ENCODE assay signal across 17 cellular contexts in the genomic region with DNA sequence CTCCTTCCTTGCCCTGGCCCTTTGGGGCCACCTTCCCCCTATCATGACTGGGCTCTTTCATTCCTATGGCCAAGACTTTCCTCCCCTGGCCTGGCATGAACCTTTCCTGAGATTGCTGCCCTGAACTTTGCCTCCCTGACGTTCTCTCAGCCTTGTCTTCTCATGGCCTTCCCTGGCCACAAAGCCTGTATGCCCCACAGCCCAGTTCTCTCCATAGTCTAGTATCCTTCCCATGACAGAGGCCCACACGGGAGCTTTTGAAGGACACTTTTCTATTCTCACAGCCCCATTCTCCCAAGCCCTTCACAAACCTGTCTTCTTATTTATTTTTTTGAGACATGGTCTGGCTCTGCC. TPM values are rescaled to one million over a fixed set of nuclear protein-coding genes. Genes with fewer than 3 reads are reported as not detected.
DNase-seq lines count a peak whose midpoint lies in the region; ATAC-seq, FAIRE-seq and TF ChIP-seq lines count a peak whose summit lies in the region.
"Had no signal": no experiment of that assay in that cellular context is flagged by ENCODE, and none has a peak within 500 bp of the region (broad histone marks: within the 10 kb centered on the region; RNA-seq: fewer than 3 reads in every experiment).

No MANE protein-coding gene starts in this region.

- no peaks in the 10 kb centered on the region for H3K27me3 ChIP-seq in Karpas-422 (ENCODE audit: low read length)
- H3K27me3 ChIP-seq: hepatocyte, SJCRH30, tibial nerve had no signal

- no peak for FAIRE-seq in HTR-8/SVneo (lab: Jason Lieb, UNC)
- FAIRE-seq: endothelial cell of umbilical vein had no signal

- H3K27ac Mint-ChIP-seq in activated naive CD4-positive, alpha-beta T cell treated with anti-CD3 and anti-CD28 coated beads, Interleukin-2, amount 50 U/mL, for 24 hours = peak overlapping the region; percentile 72
- H3K27ac Mint-ChIP-seq in activated T-helper 2 cell treated with anti-CD3 and anti-CD28 coated beads, Interferon-gamma antibody, Interleukin-2, Interleukin-4, amounts not matched to agents 10 μg/mL and 5 μg/mL and 100 μg/mL, durations not matched to agents 14 hours and 24 hours and 36 hours = peak overlapping the region; percentile 51
- H3K27ac Mint-ChIP-seq in memory B cell = peak overlapping the region; percentile 75
- peak overlapping the region; percentile 82 for H3K27ac Mint-ChIP-seq in type B pancreatic cell

- no peak for DNase-seq in activated naive CD4-positive, alpha-beta T cell treated with Interleukin-2 at 50 U/mL for 16 hours
- DNase-seq in activated T-helper 2 cell treated with anti-CD3 and anti-CD28 coated beads, Interferon-gamma antibody, Interleukin-2, Interleukin-4, amounts not matched to agents 10 μg/mL and 5 μg/mL and 100 μg/mL, durations not matched to agents 14 hours and 24 hours and 36 hours (ENCODE audit: low spot score) = no peak
- DNase-seq in memory B cell (ENCODE audit: low spot score in 2 of 2) = no peak
- DNase-seq in type B pancreatic cell (ENCODE audit: extremely low spot score, unreplicated experiment) = no peak
- DNase-seq in Karpas-422 = no peak
- no peak for DNase-seq in HTR-8/SVneo (ENCODE audit: insufficient read length, low spot score)
- DNase-seq: amygdala, NCI-H1105 treated with DMSO at 0.1 percent for 48 hours, NCI-H69, SJCRH30 had no signal

- H3K27me3 Mint-ChIP-seq in activated naive CD4-positive, alpha-beta T cell treated with anti-CD3 and anti-CD28 coated beads, Interleukin-2, amount 50 U/mL, for 24 hours = no peaks in the 10 kb centered on the region
- no peaks in the 10 kb centered on the region for H3K27me3 Mint-ChIP-seq in activated T-helper 2 cell treated with anti-CD3 and anti-CD28 coated beads, Interferon-gamma antibody, Interleukin-2, Interleukin-4, amounts not matched to agents 10 μg/mL and 5 μg/mL and 100 μg/mL, durations not matched to agents 14 hours and 24 hours and 36 hours (ENCODE audit: low read depth)
- H3K27me3 Mint-ChIP-seq in memory B cell (no peaks in the 10 kb centered on the region), type B pancreatic cell (peaks cover 5% of the 10 kb centered on the region)

- no peak overlapping the region for H2AFZ ChIP-seq in Karpas-422 (ENCODE audit: low read length)
- H2AFZ ChIP-seq: hepatocyte had no signal

- H3K27ac ChIP-seq in Karpas-422 (ENCODE audit: low read length) = no peak overlapping the region
- H3K27ac ChIP-seq: SJCRH30 had no signal

- H3K4me3 ChIP-seq in Karpas-422 (ENCODE audit: low read length) = no peak overlapping the region
- H3K4me3 ChIP-seq: hepatocyte, SJCRH30 had no signal

- no peak for TF ChIP-seq CTCF in type B pancreatic cell (conservative IDR thresholded peaks at IDR 0.05)

- H3K9me3 Mint-ChIP-seq in activated naive CD4-positive, alpha-beta T cell treated with anti-CD3 and anti-CD28 coated beads, Interleukin-2, amount 50 U/mL, for 24 hours = no peaks in the 10 kb centered on the region
- no peaks in the 10 kb centered on the region for H3K9me3 Mint-ChIP-seq in activated T-helper 2 cell treated with anti-CD3 and anti-CD28 coated beads, Interferon-gamma antibody, Interleukin-2, Interleukin-4, amounts not matched to agents 10 μg/mL and 5 μg/mL and 100 μg/mL, durations not matched to agents 14 hours and 24 hours and 36 hours
- H3K9me3 Mint-ChIP-seq in memory B cell (no peaks in the 10 kb centered on the region), type B pancreatic cell (no peaks in the 10 kb centered on the region)

- H3K4me1 Mint-ChIP-seq in activated naive CD4-positive, alpha-beta T cell treated with anti-CD3 and anti-CD28 coated beads, Interleukin-2, amount 50 U/mL, for 24 hours = peaks cover 56% of the 10 kb centered on the region
- peaks cover 38% of the 10 kb centered on the region for H3K4me1 Mint-ChIP-seq in activated T-helper 2 cell treated with anti-CD3 and anti-CD28 coated beads, Interferon-gamma antibody, Interleukin-2, Interleukin-4, amounts not matched to agents 10 μg/mL and 5 μg/mL and 100 μg/mL, durations not matched to agents 14 hours and 24 hours and 36 hours (ENCODE audit: low read depth)
- H3K4me1 Mint-ChIP-seq in memory B cell (peaks cover 24% of the 10 kb centered on the region), type B pancreatic cell (ENCODE audit: unreplicated experiment) (peaks cover 18% of the 10 kb centered on the region)

- intact Hi-C loops in activated T-helper 2 cell treated with anti-CD3 and anti-CD28 coated beads, Interferon-gamma antibody, Interleukin-2, Interleukin-4, amounts not matched to agents 10 μg/mL and 5 μg/mL and 100 μg/mL, durations not matched to agents 14 hours and 24 hours and 36 hours (cut with micrococcal nuclease) = no loop called here

- H4K20me1 ChIP-seq in Karpas-422 (ENCODE audit: insufficient read depth, low read depth, low read length) = no peaks in the 10 kb centered on the region

- H3K4me1 ChIP-seq in Karpas-422 (ENCODE audit: low read length) = peaks cover 45% of the 10 kb centered on the region
- H3K4me1 ChIP-seq: SJCRH30 had no signal

- H3K36me3 Mint-ChIP-seq in activated naive CD4-positive, alpha-beta T cell treated with anti-CD3 and anti-CD28 coated beads, Interleukin-2, amount 50 U/mL, for 24 hours = peaks cover 12% of the 10 kb centered on the region
- H3K36me3 Mint-ChIP-seq in activated T-helper 2 cell treated with anti-CD3 and anti-CD28 coated beads, Interferon-gamma antibody, Interleukin-2, Interleukin-4, amounts not matched to agents 10 μg/mL and 5 μg/mL and 100 μg/mL, durations not matched to agents 14 hours and 24 hours and 36 hours (ENCODE audit: low read depth) = peaks cover 55% of the 10 kb centered on the region
- peaks cover 13% of the 10 kb centered on the region for H3K36me3 Mint-ChIP-seq in memory B cell
- peaks cover 39% of the 10 kb centered on the region for H3K36me3 Mint-ChIP-seq in type B pancreatic cell

- ATAC-seq in memory B cell (ENCODE audit: low read depth) (no peak), HG03521 (IDR thresholded peaks at IDR 0.05; ENCODE audit: unreplicated experiment) (no peak)
- ATAC-seq: activated CD4-positive, CD25-positive, alpha-beta regulatory T cell treated with anti-CD3 and anti-CD28 coated beads, Interleukin-2, amount 50 U/mL, for 24 hours had no signal

- peak overlapping the region; percentile 51 for H3K4me3 Mint-ChIP-seq in activated naive CD4-positive, alpha-beta T cell treated with anti-CD3 and anti-CD28 coated beads, Interleukin-2, amount 50 U/mL, for 24 hours
- H3K4me3 Mint-ChIP-seq in activated T-helper 2 cell treated with anti-CD3 and anti-CD28 coated beads, Interferon-gamma antibody, Interleukin-2, Interleukin-4, amounts not matched to agents 10 μg/mL and 5 μg/mL and 100 μg/mL, durations not matched to agents 14 hours and 24 hours and 36 hours (ENCODE audit: low read depth) = peak overlapping the region; percentile 56
- H3K4me3 Mint-ChIP-seq in memory B cell (peak overlapping the region; percentile 25), type B pancreatic cell (peak overlapping the region; percentile 78)

- no peaks in the 10 kb centered on the region for H3K9me2 ChIP-seq in Karpas-422 (replicated peaks; ENCODE audit: insufficient read depth, low read length)

- H3K36me3 ChIP-seq in Karpas-422 (ENCODE audit: insufficient read depth, low read length) = peaks cover 9% of the 10 kb centered on the region; the same call in 1 of the 2 replicates

- H3K79me2 ChIP-seq in Karpas-422 (ENCODE audit: low read length) = no peaks in the 10 kb centered on the region

- no peak overlapping the region for H3K9ac ChIP-seq in Karpas-422 (ENCODE audit: low read length)

- no peaks in the 10 kb centered on the region for H3K9me3 ChIP-seq in Karpas-422 (ENCODE audit: low read length)
- H3K9me3 ChIP-seq: SJCRH30, tibial nerve had no signal

- H3K4me2 ChIP-seq in Karpas-422 (ENCODE audit: low read depth, low read length, poor library complexity, severe bottlenecking) = no peak overlapping the region

RNA-seq across cellular contexts. Expression of gene RNU7-1, which starts 4.5 kb away (rescaled TPM):
- total RNA-seq in activated T-helper 2 cell treated with anti-CD3 and anti-CD28 coated beads, Interferon-gamma antibody, Interleukin-2, Interleukin-4, amounts not matched to agents 10 μg/mL and 5 μg/mL and 100 μg/mL, durations not matched to agents 14 hours and 24 hours and 36 hours = not detected in 2 replicates
- total RNA-seq in type B pancreatic cell (ENCODE audit: low replicate concordance) = not detected in 2 replicates
- total RNA-seq in Karpas-422 (2014; rRNA removed; shearing (Covaris generic); ENCODE audit: low replicate concordance) = not detected in 2 replicates
- total RNA-seq: endothelial cell of umbilical vein, hepatocyte, right cardiac atrium, SJCRH30, tibial nerve had no signal

RNA-seq across cellular contexts. Expression of gene C12orf57, which starts 4.7 kb away (rescaled TPM):
- total RNA-seq in activated T-helper 2 cell treated with anti-CD3 and anti-CD28 coated beads, Interferon-gamma antibody, Interleukin-2, Interleukin-4, amounts not matched to agents 10 μg/mL and 5 μg/mL and 100 μg/mL, durations not matched to agents 14 hours and 24 hours and 36 hours = 158 and 173 TPM in 2 replicates
- 220 and 275 TPM in 2 replicates for total RNA-seq in type B pancreatic cell (ENCODE audit: low replicate concordance)
- total RNA-seq in Karpas-422 (2014; rRNA removed; shearing (Covaris generic); ENCODE audit: low replicate concordance) = 264 and 402 TPM in 2 replicates

RNA-seq across cellular contexts. Expression of gene ATN1, which starts 11.4 kb away (rescaled TPM):
- 66.8 and 70.5 TPM in 2 replicates for total RNA-seq in activated T-helper 2 cell treated with anti-CD3 and anti-CD28 coated beads, Interferon-gamma antibody, Interleukin-2, Interleukin-4, amounts not matched to agents 10 μg/mL and 5 μg/mL and 100 μg/mL, durations not matched to agents 14 hours and 24 hours and 36 hours
- 131 and 139 TPM in 2 replicates for total RNA-seq in type B pancreatic cell (ENCODE audit: low replicate concordance)
- 8.8 and 11.7 TPM in 2 replicates for total RNA-seq in Karpas-422 (2014; rRNA removed; shearing (Covaris generic); ENCODE audit: low replicate concordance)

RNA-seq across cellular contexts. Expression of gene PTPN6, which starts 12.0 kb away (rescaled TPM):
- 250 and 252 TPM in 2 replicates for total RNA-seq in activated T-helper 2 cell treated with anti-CD3 and anti-CD28 coated beads, Interferon-gamma antibody, Interleukin-2, Interleukin-4, amounts not matched to agents 10 μg/mL and 5 μg/mL and 100 μg/mL, durations not matched to agents 14 hours and 24 hours and 36 hours
- total RNA-seq in type B pancreatic cell (ENCODE audit: low replicate concordance) = 15.6 and 61.0 TPM in 2 replicates
- 411 and 673 TPM in 2 replicates for total RNA-seq in Karpas-422 (2014; rRNA removed; shearing (Covaris generic); ENCODE audit: low replicate concordance)

RNA-seq across cellular contexts. Expression of gene ENO2, which starts 24.8 kb away (rescaled TPM):
- total RNA-seq in activated T-helper 2 cell treated with anti-CD3 and anti-CD28 coated beads, Interferon-gamma antibody, Interleukin-2, Interleukin-4, amounts not matched to agents 10 μg/mL and 5 μg/mL and 100 μg/mL, durations not matched to agents 14 hours and 24 hours and 36 hours = 230 and 235 TPM in 2 replicates
- 32.2 and 33.1 TPM in 2 replicates for total RNA-seq in type B pancreatic cell (ENCODE audit: low replicate concordance)
- total RNA-seq in Karpas-422 (2014; rRNA removed; shearing (Covaris generic); ENCODE audit: low replicate concordance) = 40.3 and 43.1 TPM in 2 replicates

Comparison
In these comparisons a context has a peak if more than half of its experiments do, and no peak if none do; other contexts are left out.
1. H3K4me3 Mint-ChIP-seq: peak in every context shown above with its lines; median percentile 78 in type B pancreatic cell; 56 in activated T-helper 2 cell treated with anti-CD3 and anti-CD28 coated beads, Interferon-gamma antibody, Interleukin-2, Interleukin-4, amounts not matched to agents 10 μg/mL and 5 μg/mL and 100 μg/mL, durations not matched to agents 14 hours and 24 hours and 36 hours; 51 in activated naive CD4-positive, alpha-beta T cell treated with anti-CD3 and anti-CD28 coated beads, Interleukin-2, amount 50 U/mL, for 24 hours; 25 in memory B cell.